ENCODE assay signal across 1 cellular context in the genomic region with DNA sequence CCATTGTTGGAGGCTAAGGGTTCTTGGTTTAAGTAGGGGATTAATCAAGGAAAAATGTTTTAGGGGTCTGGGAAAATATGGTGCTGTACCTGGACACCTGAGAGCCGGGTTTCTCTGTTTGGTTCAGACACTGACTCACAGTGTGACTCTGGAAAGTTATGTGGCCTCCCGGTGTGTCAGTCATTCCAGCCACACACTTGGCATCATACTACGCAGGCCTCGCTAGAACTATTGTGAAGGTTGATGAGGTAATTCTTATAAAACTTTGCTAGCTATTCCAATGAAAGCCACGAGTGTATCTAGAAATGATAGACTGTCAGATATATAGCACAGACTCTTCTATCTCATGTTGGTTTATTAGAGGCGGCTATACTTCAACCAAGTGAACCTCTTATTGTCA.
TF ChIP-seq lines count a peak whose summit lies in the region.

No MANE protein-coding gene starts in this region.

TF ChIP-seq in K562, 482 proteins besides CTCF, POLR2A, EP300 and RAD21 (continued from another document):
- TF ChIP-seq TRIM24 (IDR thresholded peaks at IDR 0.05): no peak
- TF ChIP-seq CBX5 (IDR thresholded peaks at IDR 0.05; ENCODE audit: borderline replicate concordance, low read depth): no peak
- no peak for TF ChIP-seq ZNF644 (tag; IDR thresholded peaks at IDR 0.05; ENCODE audit: low read depth)
- no peak for TF ChIP-seq U2AF2 (optimal IDR thresholded peaks at IDR 0.05; ENCODE audit: low read depth, low read length)
- no peak for TF ChIP-seq IRF2 (CRISPR knock-in tag; IDR thresholded peaks at IDR 0.05)
- TF ChIP-seq, protein P1, sequence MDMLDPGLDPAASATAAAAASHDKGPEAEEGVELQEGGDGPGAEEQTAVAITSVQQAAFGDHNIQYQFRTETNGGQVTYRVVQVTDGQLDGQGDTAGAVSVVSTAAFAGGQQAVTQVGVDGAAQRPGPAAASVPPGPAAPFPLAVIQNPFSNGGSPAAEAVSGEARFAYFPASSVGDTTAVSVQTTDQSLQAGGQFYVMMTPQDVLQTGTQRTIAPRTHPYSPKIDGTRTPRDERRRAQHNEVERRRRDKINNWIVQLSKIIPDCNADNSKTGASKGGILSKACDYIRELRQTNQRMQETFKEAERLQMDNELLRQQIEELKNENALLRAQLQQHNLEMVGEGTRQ (CRISPR knock-in tag; IDR thresholded peaks at IDR 0.05): no peak
- TF ChIP-seq, protein P2, sequence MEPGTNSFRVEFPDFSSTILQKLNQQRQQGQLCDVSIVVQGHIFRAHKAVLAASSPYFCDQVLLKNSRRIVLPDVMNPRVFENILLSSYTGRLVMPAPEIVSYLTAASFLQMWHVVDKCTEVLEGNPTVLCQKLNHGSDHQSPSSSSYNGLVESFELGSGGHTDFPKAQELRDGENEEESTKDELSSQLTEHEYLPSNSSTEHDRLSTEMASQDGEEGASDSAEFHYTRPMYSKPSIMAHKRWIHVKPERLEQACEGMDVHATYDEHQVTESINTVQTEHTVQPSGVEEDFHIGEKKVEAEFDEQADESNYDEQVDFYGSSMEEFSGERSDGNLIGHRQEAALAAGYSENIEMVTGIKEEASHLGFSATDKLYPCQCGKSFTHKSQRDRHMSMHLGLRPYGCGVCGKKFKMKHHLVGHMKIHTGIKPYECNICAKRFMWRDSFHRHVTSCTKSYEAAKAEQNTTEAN (CRISPR knock-in tag; IDR thresholded peaks at IDR 0.05): no peak
- no peak for TF ChIP-seq MXI1 (IDR thresholded peaks at IDR 0.05; ENCODE audit: low read depth, low read length)
- TF ChIP-seq TAF1 (IDR thresholded peaks at IDR 0.05; ENCODE audit: control insufficient read depth, extremely low read depth, insufficient read depth, low read length, severe bottlenecking): no peak
- TF ChIP-seq ZNF274 (IDR thresholded peaks at IDR 0.05; ENCODE audit: borderline replicate concordance, low read depth, low read length): no peak
- TF ChIP-seq, protein P3, sequence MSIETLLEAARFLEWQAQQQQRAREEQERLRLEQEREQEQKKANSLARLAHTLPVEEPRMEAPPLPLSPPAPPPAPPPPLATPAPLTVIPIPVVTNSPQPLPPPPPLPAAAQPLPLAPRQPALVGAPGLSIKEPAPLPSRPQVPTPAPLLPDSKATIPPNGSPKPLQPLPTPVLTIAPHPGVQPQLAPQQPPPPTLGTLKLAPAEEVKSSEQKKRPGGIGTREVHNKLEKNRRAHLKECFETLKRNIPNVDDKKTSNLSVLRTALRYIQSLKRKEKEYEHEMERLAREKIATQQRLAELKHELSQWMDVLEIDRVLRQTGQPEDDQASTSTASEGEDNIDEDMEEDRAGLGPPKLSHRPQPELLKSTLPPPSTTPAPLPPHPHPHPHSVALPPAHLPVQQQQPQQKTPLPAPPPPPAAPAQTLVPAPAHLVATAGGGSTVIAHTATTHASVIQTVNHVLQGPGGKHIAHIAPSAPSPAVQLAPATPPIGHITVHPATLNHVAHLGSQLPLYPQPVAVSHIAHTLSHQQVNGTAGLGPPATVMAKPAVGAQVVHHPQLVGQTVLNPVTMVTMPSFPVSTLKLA (conservative IDR thresholded peaks at IDR 0.05): no peak
- TF ChIP-seq PHF21A (IDR thresholded peaks at IDR 0.05; ENCODE audit: borderline replicate concordance, low read depth): no peak
- TF ChIP-seq TAF7 (tag; IDR thresholded peaks at IDR 0.05): no peak
